10 cellular contexts compared by ENCODE assay signal in the genomic region with DNA sequence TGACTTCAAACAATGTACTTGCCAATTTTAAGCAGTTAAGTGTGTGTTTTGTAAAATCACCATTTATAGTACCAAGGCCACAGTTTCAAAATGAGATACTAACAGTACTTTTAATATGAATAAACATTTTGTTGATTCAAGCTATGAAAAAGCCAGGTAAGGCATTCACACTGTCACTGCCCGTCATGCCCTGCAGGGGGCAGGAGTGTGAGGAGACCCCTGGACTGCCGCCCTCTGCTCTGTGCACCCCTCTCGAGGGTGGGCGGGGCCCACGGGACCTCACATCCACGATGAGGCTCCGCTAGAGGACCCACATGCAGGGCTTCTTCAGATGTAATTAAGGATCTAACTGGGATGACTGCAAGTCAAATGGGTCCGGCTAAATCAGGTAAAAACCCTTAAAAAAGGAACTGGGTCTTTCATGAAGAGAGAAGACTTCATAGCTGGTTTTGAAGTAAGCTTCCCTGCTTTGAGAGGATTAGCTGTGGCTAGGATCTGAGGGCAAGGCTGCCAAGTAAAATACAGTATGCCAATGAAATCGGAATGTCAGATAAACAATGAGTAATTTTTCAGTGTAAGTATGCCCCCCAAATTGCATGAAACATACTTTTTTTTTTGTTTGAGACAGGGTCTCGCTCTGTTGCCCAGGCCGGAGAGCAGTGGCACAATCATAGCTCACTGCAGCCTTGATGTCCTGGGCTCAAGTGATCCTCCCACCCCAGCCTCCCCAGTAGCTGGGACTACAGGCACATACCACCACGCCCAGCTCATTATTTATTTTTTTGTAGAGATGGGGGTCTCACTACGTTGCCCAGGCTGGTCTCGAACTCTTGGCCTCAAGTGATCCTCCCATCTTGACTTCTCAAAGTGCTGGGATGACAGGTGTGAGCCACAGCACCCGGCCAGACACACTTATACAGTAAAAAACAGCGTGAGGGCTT. TPM values are rescaled to one million over a fixed set of nuclear protein-coding genes. Genes with fewer than 3 reads are reported as not detected.
DNase-seq lines count a peak whose midpoint lies in the region; ATAC-seq, FAIRE-seq and TF ChIP-seq lines count a peak whose summit lies in the region.
"Had no signal": no experiment of that assay in that cellular context is flagged by ENCODE, and none has a peak within 500 bp of the region (broad histone marks: within the 10 kb centered on the region; RNA-seq: fewer than 3 reads in every experiment).

No MANE protein-coding gene starts in this region.

- POLR2A ChIA-PET in activated B cell treated with CpG ODN at 0.5 μM for 24 hours (lab: Charles Lee) = interaction anchor here (0.6 to 1.5 kb wide), 4 partner anchors 14 to 65 kb away, joined by 3 to 6 read pairs (median 4); partner anchors contain the start of gene GID8

- H4K91ac ChIP-seq in neuronal stem cell (ENCODE audit: low read depth, low read length, poor library complexity) = no peak overlapping the region

- intact Hi-C loops in activated B cell treated with CpG ODN at 0.5 μM for 24 hours (cut with micrococcal nuclease) = no loop called here

- H3K27me3 Mint-ChIP-seq in activated B cell treated with CpG ODN at 0.5 μM for 24 hours (no peaks in the 10 kb centered on the region), glutamatergic neuron (ENCODE audit: unreplicated experiment) (no peaks in the 10 kb centered on the region)

- no peaks in the 10 kb centered on the region for H3K4me1 ChIP-seq in neuronal stem cell (ENCODE audit: control insufficient read depth in 2 of 2, insufficient read depth in 1 of 2, low read depth in 1 of 2, low read length in 2 of 2)

- DNase-seq in stimulated activated CD4-positive, alpha-beta T cell treated with anti-CD3 and anti-CD28 coated beads, Interleukin-15, amount 100 ng/mL, for 24 hours = peak; percentile 40
- no peak for DNase-seq in stimulated activated CD4-positive, alpha-beta T cell treated with anti-CD3 and anti-CD28 coated beads, Interleukin-4, amount 100 ng/mL, for 24 hours
- DNase-seq in activated B cell treated with CpG ODN at 0.5 μM for 24 hours = no peak
- DNase-seq in glutamatergic neuron = peak; percentile 58
- peak; percentile 42 for DNase-seq in urothelium cell line (ENCODE audit: low spot score)
- DNase-seq in neuronal stem cell (ENCODE audit: low spot score) = no peak
- no peak for DNase-seq in amniotic stem cell (lab: John Stamatoyannopoulos, UW)

- H2AK5ac ChIP-seq in neuronal stem cell (ENCODE audit: low read depth, low read length) = no peak overlapping the region

- no peak for FAIRE-seq in urothelium cell line (lab: Jason Lieb, UNC)
- FAIRE-seq: GM12892 had no signal

- H2BK120ac ChIP-seq in neuronal stem cell (ENCODE audit: low read depth, low read length) = no peak overlapping the region

- H2AFZ ChIP-seq in neuronal stem cell (ENCODE audit: low read length) = no peak overlapping the region

- H3K4me3 ChIP-seq in neuronal stem cell (ENCODE audit: low read length in 2 of 2) = no peak overlapping the region

- H4K8ac ChIP-seq in neuronal stem cell (ENCODE audit: low read depth, low read length) = no peak overlapping the region

- H3K4me3 Mint-ChIP-seq in activated B cell treated with CpG ODN at 0.5 μM for 24 hours (no peak overlapping the region), glutamatergic neuron (ENCODE audit: unreplicated experiment) (no peak overlapping the region)

- H3K27me3 ChIP-seq in neuronal stem cell (ENCODE audit: control insufficient read depth in 3 of 3, insufficient read depth in 3 of 3, low read depth in 1 of 3, low read length in 3 of 3) = no peaks in the 10 kb centered on the region

- no peak for TF ChIP-seq CTCF in activated B cell treated with CpG ODN at 0.5 μM for 24 hours (IDR thresholded peaks at IDR 0.05)
- peak; percentile 82 for TF ChIP-seq CTCF in glutamatergic neuron (IDR thresholded peaks at IDR 0.05; ENCODE audit: partially characterized antibody, unreplicated experiment)

- H3K79me1 ChIP-seq in neuronal stem cell (ENCODE audit: low read depth, low read length) = peaks cover 11% of the 10 kb centered on the region

- CTCF ChIA-PET in activated B cell treated with CpG ODN at 0.5 μM for 24 hours (lab: Charles Lee) = interaction anchor here (0.7 to 2.2 kb wide), 9 partner anchors 8 to 101 kb away, joined by 3 to 12 read pairs (median 5); no protein-coding TSS in a partner anchor

- H3K18ac ChIP-seq in neuronal stem cell (ENCODE audit: low read length) = no peak overlapping the region

- WGBS in neuronal stem cell (ENCODE audit: extremely low coverage in 2 of 2, insufficient read length in 2 of 2, insufficient replicate concordance in 1 of 2), 2 donors = no CpG with 5 or more reads among the region's 16 CpGs

- H3K4me2 ChIP-seq in neuronal stem cell (ENCODE audit: insufficient read depth, low read length, poor library complexity, severe bottlenecking) = no peak overlapping the region

- H3K14ac ChIP-seq in neuronal stem cell (ENCODE audit: low read length) = no peak overlapping the region

- H3K36me3 Mint-ChIP-seq in activated B cell treated with CpG ODN at 0.5 μM for 24 hours (ENCODE audit: low read depth) (peaks cover 95% of the 10 kb centered on the region), glutamatergic neuron (ENCODE audit: unreplicated experiment) (peaks cover 8% of the 10 kb centered on the region)

- no peaks in the 10 kb centered on the region for H3K9me3 ChIP-seq in neuronal stem cell (replicated peaks in 1 of 2; ENCODE audit: control insufficient read depth in 2 of 2, insufficient read depth in 1 of 2, low read depth in 1 of 2, low read length in 2 of 2)

- peaks cover 73 to 100% of the 10 kb centered on the region in 2 donors for H3K36me3 ChIP-seq in neuronal stem cell (replicated peaks in 1 of 2; ENCODE audit: control insufficient read depth in 2 of 2, insufficient read depth in 2 of 2, low read length in 2 of 2)

- no peak overlapping the region for H2BK15ac ChIP-seq in neuronal stem cell (ENCODE audit: low read length)

- H3K4ac ChIP-seq in neuronal stem cell (ENCODE audit: low read length) = no peak overlapping the region

- H3K23ac ChIP-seq in neuronal stem cell (ENCODE audit: low read depth, low read length, poor library complexity) = no peak overlapping the region

- no peak overlapping the region for H3K27ac ChIP-seq in neuronal stem cell (replicated peaks; ENCODE audit: low read length)

- ATAC-seq in activated B cell treated with CpG ODN at 0.5 μM for 24 hours (ENCODE audit: low read depth) (peak; percentile 62), GM21576 (IDR thresholded peaks at IDR 0.05; ENCODE audit: unreplicated experiment) (no peak)

- no peak overlapping the region for H2BK12ac ChIP-seq in neuronal stem cell (ENCODE audit: low read length)

- H3K9me3 Mint-ChIP-seq in activated B cell treated with CpG ODN at 0.5 μM for 24 hours (no peaks in the 10 kb centered on the region), glutamatergic neuron (ENCODE audit: unreplicated experiment) (no peaks in the 10 kb centered on the region)

- H3K27ac Mint-ChIP-seq in activated B cell treated with CpG ODN at 0.5 μM for 24 hours (no peak overlapping the region), glutamatergic neuron (ENCODE audit: unreplicated experiment) (peak overlapping the region; percentile 46)

- H3K9ac ChIP-seq in neuronal stem cell (ENCODE audit: low read depth, low read length, poor library complexity) = no peak overlapping the region

- H2BK5ac ChIP-seq in neuronal stem cell (ENCODE audit: low read length) = no peak overlapping the region

- H3K4me1 Mint-ChIP-seq in activated B cell treated with CpG ODN at 0.5 μM for 24 hours (peaks cover 15% of the 10 kb centered on the region), glutamatergic neuron (ENCODE audit: low read depth, unreplicated experiment) (peaks cover 28% of the 10 kb centered on the region)

RNA-seq across cellular contexts. Expression of gene DIDO1, which starts 18.7 kb away (rescaled TPM):
- total RNA-seq in activated B cell treated with CpG ODN at 0.5 μM for 24 hours (79.2 and 89.1 TPM in 2 replicates), glutamatergic neuron (ENCODE audit: unreplicated experiment) (77.8 TPM)
- 50.1 TPM for polyA plus RNA-seq in neuronal stem cell (2013, experiment 1 of 2)
- polyA plus RNA-seq in neuronal stem cell (2013, experiment 2 of 2) = 49.8 TPM

RNA-seq across cellular contexts. Expression of gene GID8, which starts 30.3 kb away (rescaled TPM):
- total RNA-seq in activated B cell treated with CpG ODN at 0.5 μM for 24 hours (40.9 and 43.1 TPM in 2 replicates), glutamatergic neuron (ENCODE audit: unreplicated experiment) (57.8 TPM)
- polyA plus RNA-seq in neuronal stem cell (2013, experiment 1 of 2) = 34.3 TPM
- polyA plus RNA-seq in neuronal stem cell (2013, experiment 2 of 2) = 35.7 TPM

RNA-seq across cellular contexts. Expression of gene SLC17A9, which starts 44.9 kb away (rescaled TPM):
- total RNA-seq in activated B cell treated with CpG ODN at 0.5 μM for 24 hours (45.0 and 47.6 TPM in 2 replicates), glutamatergic neuron (ENCODE audit: unreplicated experiment) (1.8 TPM)
- polyA plus RNA-seq in neuronal stem cell (2013, experiment 1 of 2) = 1.6 TPM
- polyA plus RNA-seq in neuronal stem cell (2013, experiment 2 of 2) = 1.9 TPM
- total RNA-seq: HT1080 had no signal

RNA-seq across cellular contexts. Expression of gene TCFL5, which starts 46.0 kb away (rescaled TPM):
- total RNA-seq in activated B cell treated with CpG ODN at 0.5 μM for 24 hours (54.5 and 55.6 TPM in 2 replicates), glutamatergic neuron (ENCODE audit: unreplicated experiment) (12.6 TPM)
- 14.5 TPM for polyA plus RNA-seq in neuronal stem cell (2013, experiment 1 of 2)
- polyA plus RNA-seq in neuronal stem cell (2013, experiment 2 of 2) = 15.3 TPM

Comparison
In these comparisons a context has a peak if more than half of its experiments do, and no peak if none do; other contexts are left out.
1. DNase-seq: peak in stimulated activated CD4-positive, alpha-beta T cell treated with anti-CD3 and anti-CD28 coated beads, Interleukin-15, amount 100 ng/mL, for 24 hours (single experiment), glutamatergic neuron (single experiment) and urothelium cell line (single experiment); none in stimulated activated CD4-positive, alpha-beta T cell treated with anti-CD3 and anti-CD28 coated beads, Interleukin-4, amount 100 ng/mL, for 24 hours (single experiment), activated B cell treated with CpG ODN at 0.5 μM for 24 hours (single experiment), neuronal stem cell (single experiment) and amniotic stem cell (single experiment).
2. RNA of gene SLC17A9, which starts 44.9 kb away (total RNA-seq): 45.0 to 47.6 TPM in activated B cell treated with CpG ODN at 0.5 μM for 24 hours; 1.8 TPM in glutamatergic neuron (single experiment); every median in the first group is over 10 times any median in the second.